In the genomic region with DNA sequence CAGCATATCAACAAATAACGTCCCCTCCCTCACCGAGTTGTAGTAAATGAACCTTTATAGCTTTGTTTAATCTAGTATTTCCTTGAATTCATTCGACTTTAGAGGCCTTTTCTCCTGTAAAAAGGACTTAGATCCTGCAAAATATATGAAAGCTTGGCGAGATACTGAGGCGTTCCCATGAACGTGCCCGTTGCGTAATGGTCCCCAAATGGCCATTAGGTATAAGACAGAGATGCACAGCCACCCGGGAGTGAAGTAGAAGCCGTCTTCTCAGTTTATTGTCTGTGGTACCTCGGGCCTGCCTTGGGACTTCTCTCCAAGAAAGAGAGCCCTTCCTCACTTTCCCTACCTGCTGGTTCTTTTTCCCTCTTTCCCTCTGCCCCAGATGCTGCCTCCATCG, we compare ENCODE assay signal across 1 cellular context.
TF ChIP-seq lines count a peak whose summit lies in the region.

No MANE protein-coding gene starts in this region.

TF ChIP-seq in WTC11, 78 proteins besides CTCF, POLR2A, EP300 and RAD21 (continued from another document):
- no peak for TF ChIP-seq CDX4 (CRISPR knock-in tag; IDR thresholded peaks at IDR 0.05; ENCODE audit: borderline replicate concordance)
- TF ChIP-seq ATF6 (CRISPR knock-in tag; IDR thresholded peaks at IDR 0.05), result no peak
- TF ChIP-seq, protein P1, sequence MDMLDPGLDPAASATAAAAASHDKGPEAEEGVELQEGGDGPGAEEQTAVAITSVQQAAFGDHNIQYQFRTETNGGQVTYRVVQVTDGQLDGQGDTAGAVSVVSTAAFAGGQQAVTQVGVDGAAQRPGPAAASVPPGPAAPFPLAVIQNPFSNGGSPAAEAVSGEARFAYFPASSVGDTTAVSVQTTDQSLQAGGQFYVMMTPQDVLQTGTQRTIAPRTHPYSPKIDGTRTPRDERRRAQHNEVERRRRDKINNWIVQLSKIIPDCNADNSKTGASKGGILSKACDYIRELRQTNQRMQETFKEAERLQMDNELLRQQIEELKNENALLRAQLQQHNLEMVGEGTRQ (CRISPR knock-in tag; IDR thresholded peaks at IDR 0.05), result no peak
- no peak for TF ChIP-seq ZNF219 (CRISPR knock-in tag; IDR thresholded peaks at IDR 0.05; ENCODE audit: borderline replicate concordance)
